Comparison of ENCODE assay signal across 1 cellular context in the genomic region with DNA sequence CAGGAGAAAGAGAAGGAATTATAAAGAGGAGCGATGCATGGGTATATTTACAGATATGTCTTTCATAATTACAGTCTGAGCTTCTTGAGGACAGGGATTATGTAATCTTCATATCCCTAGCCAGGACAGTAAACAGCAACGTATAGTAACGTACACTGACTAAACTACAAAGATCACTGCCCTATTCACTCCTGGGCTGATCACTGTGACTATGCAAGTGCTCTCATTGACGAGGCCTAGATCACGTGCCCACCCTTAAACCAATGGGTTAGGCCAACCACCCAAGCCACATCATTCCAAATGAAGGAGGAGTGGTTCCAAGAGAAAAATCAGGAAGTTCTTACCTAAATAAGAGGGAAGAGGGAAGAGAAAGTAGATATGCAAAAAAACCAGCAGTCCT.
TF ChIP-seq lines count a peak whose summit lies in the region.

No MANE protein-coding gene starts in this region.

TF ChIP-seq in K562, 482 proteins besides CTCF, POLR2A, EP300 and RAD21 (continued from another document):
- TF ChIP-seq NR2C2 (CRISPR knock-in tag; IDR thresholded peaks at IDR 0.05) (no peak), NR2C2 (tag; IDR thresholded peaks at IDR 0.05) (0 out of 2 replicates have a peak, but pooled peaks have one; percentile 25)
